In genomic region chr6:140071115-140071514, GRCh38 we compare ENCODE assay signal across 10 cellular contexts.
DNase-seq lines count a peak whose midpoint lies in the region; ATAC-seq and TF ChIP-seq lines count a peak whose summit lies in the region.
"Had no signal": no experiment of that assay in that cellular context is flagged by ENCODE, and none has a peak within 500 bp of the region (broad histone marks: within the 10 kb centered on the region; RNA-seq: fewer than 3 reads in every experiment).

No MANE protein-coding gene starts in this region.

- DNase-seq in GM23338 (ENCODE audit: low spot score) (no peak), astrocyte of the cerebellum (ENCODE audit: low read depth) (peak; percentile 75), left colon (no peak), HAP-1 (ENCODE audit: low spot score in 2 of 2) (no peak), ACHN (no peak)
- DNase-seq in activated naive CD4-positive, alpha-beta T cell treated with anti-CD3 and anti-CD28 coated beads, Interleukin-2, amount 10 ng/mL, durations not matched to agents 7 days and 5 days, result no peak
- DNase-seq: NCI-H446 treated with DMSO at 0.1 percent for 48 hours had no signal

- no peaks in the 10 kb centered on the region for H4K20me1 ChIP-seq in GM23338 (replicated peaks; ENCODE audit: insufficient read depth)

- intact Hi-C loops in left colon (cut with DNase I, micrococcal nuclease), result no loop called here

- H3K4me1 ChIP-seq in GM23338 (ENCODE audit: insufficient read depth) (no peaks in the 10 kb centered on the region), HAP-1 (no peaks in the 10 kb centered on the region)

- ATAC-seq in GM23338, result no peak
- ATAC-seq in left colon, result peak; percentile 40
- no peak for ATAC-seq in HG03135 (IDR thresholded peaks at IDR 0.05; ENCODE audit: unreplicated experiment)

- H3K36me3 Mint-ChIP-seq in GM23338 (ENCODE audit: low read depth), result no peaks in the 10 kb centered on the region
- no peaks in the 10 kb centered on the region for H3K36me3 Mint-ChIP-seq in activated naive CD4-positive, alpha-beta T cell treated with anti-CD3 and anti-CD28 coated beads, Interleukin-2, amount 10 ng/mL, durations not matched to agents 7 days and 5 days

- no peaks in the 10 kb centered on the region for H3K4me1 Mint-ChIP-seq in GM23338
- no peaks in the 10 kb centered on the region for H3K4me1 Mint-ChIP-seq in activated naive CD4-positive, alpha-beta T cell treated with anti-CD3 and anti-CD28 coated beads, Interleukin-2, amount 10 ng/mL, durations not matched to agents 7 days and 5 days

- H3K4me3 ChIP-seq in GM23338 (no peak overlapping the region), astrocyte of the cerebellum (ENCODE audit: low read depth, low read length) (no peak overlapping the region), HAP-1 (no peak overlapping the region)
- H3K4me3 ChIP-seq: GM12878 had no signal

- no peaks in the 10 kb centered on the region for H3K9me2 ChIP-seq in GM23338 (ENCODE audit: insufficient read depth)

- CTCF ChIA-PET in activated naive CD4-positive, alpha-beta T cell treated with anti-CD3 and anti-CD28 coated beads, Interleukin-2, amount 10 ng/mL, durations not matched to agents 7 days and 5 days (lab: Charles Lee), result no interaction called here

- TF ChIP-seq CTCF in 22Rv1 (IDR thresholded peaks at IDR 0.05), result no peak
- no peak for TF ChIP-seq CTCF in GM23338 (conservative IDR thresholded peaks at IDR 0.05; ENCODE audit: low read depth in 2 of 2)
- TF ChIP-seq CTCF in astrocyte of the cerebellum (IDR thresholded peaks at IDR 0.05; ENCODE audit: low read depth, low read length, missing control alignments), result no peak

- no peak overlapping the region for H3K27ac Mint-ChIP-seq in GM23338
- H3K27ac Mint-ChIP-seq in activated naive CD4-positive, alpha-beta T cell treated with anti-CD3 and anti-CD28 coated beads, Interleukin-2, amount 10 ng/mL, durations not matched to agents 7 days and 5 days, result no peak overlapping the region

- peak overlapping the region; percentile 19; the same call in 1 of the 2 replicates for H2AFZ ChIP-seq in GM23338

- H3K9me3 ChIP-seq in HAP-1, result no peaks in the 10 kb centered on the region

- H3K27me3 Mint-ChIP-seq in GM23338 (ENCODE audit: insufficient read depth, low read depth, poor library complexity), result no peaks in the 10 kb centered on the region
- H3K27me3 Mint-ChIP-seq in activated naive CD4-positive, alpha-beta T cell treated with anti-CD3 and anti-CD28 coated beads, Interleukin-2, amount 10 ng/mL, durations not matched to agents 7 days and 5 days, result no peaks in the 10 kb centered on the region

- H3K27ac ChIP-seq in 22Rv1, result peak overlapping the region; percentile 55
- H3K27ac ChIP-seq in GM23338 (ENCODE audit: low read depth), result no peak overlapping the region

- no peaks in the 10 kb centered on the region for H3K36me3 ChIP-seq in GM23338 (ENCODE audit: insufficient read depth)
- H3K36me3 ChIP-seq in HAP-1 (replicated peaks), result no peaks in the 10 kb centered on the region

- H3K27me3 ChIP-seq in GM23338 (ENCODE audit: insufficient read depth) (no peaks in the 10 kb centered on the region), HAP-1 (ENCODE audit: low read depth) (no peaks in the 10 kb centered on the region)

- no peaks in the 10 kb centered on the region for H3K9me3 Mint-ChIP-seq in GM23338
- no peaks in the 10 kb centered on the region for H3K9me3 Mint-ChIP-seq in activated naive CD4-positive, alpha-beta T cell treated with anti-CD3 and anti-CD28 coated beads, Interleukin-2, amount 10 ng/mL, durations not matched to agents 7 days and 5 days

- no peak overlapping the region for H3K4me2 ChIP-seq in GM23338

- H3K4me3 Mint-ChIP-seq in GM23338, result no peak overlapping the region
- no peak overlapping the region for H3K4me3 Mint-ChIP-seq in activated naive CD4-positive, alpha-beta T cell treated with anti-CD3 and anti-CD28 coated beads, Interleukin-2, amount 10 ng/mL, durations not matched to agents 7 days and 5 days

- no peaks in the 10 kb centered on the region for H3F3A ChIP-seq in GM23338 (replicated peaks; ENCODE audit: low read depth)

- H3K79me2 ChIP-seq in GM23338 (replicated peaks; ENCODE audit: insufficient read depth), result no peaks in the 10 kb centered on the region

- in situ Hi-C loops in astrocyte of the cerebellum (cut with HindIII; ENCODE audit: low sequenced_read_pairs) (no loop called here), HAP-1 (cut with MboI; ENCODE audit: low sequenced_read_pairs) (no loop called here), ACHN (cut with HindIII; ENCODE audit: low pct_ligation_motif_present, low pct_unique_long_range_greater_than_20kb, low sequenced_read_pairs) (no loop called here)

TF ChIP-seq in GM23338, 12 proteins besides CTCF, POLR2A, EP300 and RAD21:
- TF ChIP-seq ZNF114 (CRISPR knock-in tag; IDR thresholded peaks at IDR 0.05) (no peak), STAT1 (IDR thresholded peaks at IDR 0.05; ENCODE audit: unreplicated experiment) (no peak), JUNB (IDR thresholded peaks at IDR 0.05; ENCODE audit: unreplicated experiment) (no peak), NANOG (IDR thresholded peaks at IDR 0.05; ENCODE audit: borderline replicate concordance) (no peak)
